In the genomic region with DNA sequence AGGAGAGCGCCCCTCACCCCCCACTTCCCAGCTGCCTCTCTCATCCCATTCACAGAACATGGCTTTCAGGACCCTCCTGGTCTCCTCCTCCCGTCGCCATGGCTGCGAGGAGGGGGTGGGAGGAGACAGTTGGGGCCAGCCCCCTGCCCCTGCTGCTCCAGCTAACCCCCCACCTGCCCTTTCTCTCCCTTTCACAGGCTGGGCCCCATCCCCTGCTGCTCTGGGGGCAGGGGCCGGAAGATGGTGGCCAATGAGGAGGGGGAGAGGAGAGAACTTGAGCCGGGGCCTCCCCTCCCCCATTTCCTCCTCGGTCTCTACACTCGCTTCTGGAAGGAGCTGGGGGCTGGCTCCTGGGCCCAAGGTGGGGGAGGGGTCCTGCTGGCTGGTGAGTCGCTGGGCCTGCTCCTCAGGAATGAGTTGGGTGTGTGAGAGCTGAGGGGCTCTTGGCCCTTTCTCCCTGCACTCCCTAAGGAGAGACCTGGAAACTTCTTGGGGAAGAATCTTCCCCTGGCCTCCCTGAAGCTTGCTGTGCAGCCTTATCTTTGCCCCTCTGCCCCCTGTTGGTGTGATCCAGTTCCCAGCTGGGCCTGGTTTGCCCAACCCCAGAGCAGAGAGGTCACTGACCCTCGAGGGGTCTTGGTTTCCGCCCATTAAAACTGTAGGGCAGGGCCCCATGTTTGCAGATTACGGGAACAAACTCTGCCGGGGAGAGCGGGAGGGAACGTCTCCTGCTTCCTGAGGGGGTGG, we compare ENCODE assay signal across 1 cellular context.
TF ChIP-seq lines count a peak whose summit lies in the region.

No MANE protein-coding gene starts in this region.

TF ChIP-seq in GM23338, 12 proteins besides CTCF, POLR2A, EP300 and RAD21 (continued from another document):
- TF ChIP-seq, protein P1, sequence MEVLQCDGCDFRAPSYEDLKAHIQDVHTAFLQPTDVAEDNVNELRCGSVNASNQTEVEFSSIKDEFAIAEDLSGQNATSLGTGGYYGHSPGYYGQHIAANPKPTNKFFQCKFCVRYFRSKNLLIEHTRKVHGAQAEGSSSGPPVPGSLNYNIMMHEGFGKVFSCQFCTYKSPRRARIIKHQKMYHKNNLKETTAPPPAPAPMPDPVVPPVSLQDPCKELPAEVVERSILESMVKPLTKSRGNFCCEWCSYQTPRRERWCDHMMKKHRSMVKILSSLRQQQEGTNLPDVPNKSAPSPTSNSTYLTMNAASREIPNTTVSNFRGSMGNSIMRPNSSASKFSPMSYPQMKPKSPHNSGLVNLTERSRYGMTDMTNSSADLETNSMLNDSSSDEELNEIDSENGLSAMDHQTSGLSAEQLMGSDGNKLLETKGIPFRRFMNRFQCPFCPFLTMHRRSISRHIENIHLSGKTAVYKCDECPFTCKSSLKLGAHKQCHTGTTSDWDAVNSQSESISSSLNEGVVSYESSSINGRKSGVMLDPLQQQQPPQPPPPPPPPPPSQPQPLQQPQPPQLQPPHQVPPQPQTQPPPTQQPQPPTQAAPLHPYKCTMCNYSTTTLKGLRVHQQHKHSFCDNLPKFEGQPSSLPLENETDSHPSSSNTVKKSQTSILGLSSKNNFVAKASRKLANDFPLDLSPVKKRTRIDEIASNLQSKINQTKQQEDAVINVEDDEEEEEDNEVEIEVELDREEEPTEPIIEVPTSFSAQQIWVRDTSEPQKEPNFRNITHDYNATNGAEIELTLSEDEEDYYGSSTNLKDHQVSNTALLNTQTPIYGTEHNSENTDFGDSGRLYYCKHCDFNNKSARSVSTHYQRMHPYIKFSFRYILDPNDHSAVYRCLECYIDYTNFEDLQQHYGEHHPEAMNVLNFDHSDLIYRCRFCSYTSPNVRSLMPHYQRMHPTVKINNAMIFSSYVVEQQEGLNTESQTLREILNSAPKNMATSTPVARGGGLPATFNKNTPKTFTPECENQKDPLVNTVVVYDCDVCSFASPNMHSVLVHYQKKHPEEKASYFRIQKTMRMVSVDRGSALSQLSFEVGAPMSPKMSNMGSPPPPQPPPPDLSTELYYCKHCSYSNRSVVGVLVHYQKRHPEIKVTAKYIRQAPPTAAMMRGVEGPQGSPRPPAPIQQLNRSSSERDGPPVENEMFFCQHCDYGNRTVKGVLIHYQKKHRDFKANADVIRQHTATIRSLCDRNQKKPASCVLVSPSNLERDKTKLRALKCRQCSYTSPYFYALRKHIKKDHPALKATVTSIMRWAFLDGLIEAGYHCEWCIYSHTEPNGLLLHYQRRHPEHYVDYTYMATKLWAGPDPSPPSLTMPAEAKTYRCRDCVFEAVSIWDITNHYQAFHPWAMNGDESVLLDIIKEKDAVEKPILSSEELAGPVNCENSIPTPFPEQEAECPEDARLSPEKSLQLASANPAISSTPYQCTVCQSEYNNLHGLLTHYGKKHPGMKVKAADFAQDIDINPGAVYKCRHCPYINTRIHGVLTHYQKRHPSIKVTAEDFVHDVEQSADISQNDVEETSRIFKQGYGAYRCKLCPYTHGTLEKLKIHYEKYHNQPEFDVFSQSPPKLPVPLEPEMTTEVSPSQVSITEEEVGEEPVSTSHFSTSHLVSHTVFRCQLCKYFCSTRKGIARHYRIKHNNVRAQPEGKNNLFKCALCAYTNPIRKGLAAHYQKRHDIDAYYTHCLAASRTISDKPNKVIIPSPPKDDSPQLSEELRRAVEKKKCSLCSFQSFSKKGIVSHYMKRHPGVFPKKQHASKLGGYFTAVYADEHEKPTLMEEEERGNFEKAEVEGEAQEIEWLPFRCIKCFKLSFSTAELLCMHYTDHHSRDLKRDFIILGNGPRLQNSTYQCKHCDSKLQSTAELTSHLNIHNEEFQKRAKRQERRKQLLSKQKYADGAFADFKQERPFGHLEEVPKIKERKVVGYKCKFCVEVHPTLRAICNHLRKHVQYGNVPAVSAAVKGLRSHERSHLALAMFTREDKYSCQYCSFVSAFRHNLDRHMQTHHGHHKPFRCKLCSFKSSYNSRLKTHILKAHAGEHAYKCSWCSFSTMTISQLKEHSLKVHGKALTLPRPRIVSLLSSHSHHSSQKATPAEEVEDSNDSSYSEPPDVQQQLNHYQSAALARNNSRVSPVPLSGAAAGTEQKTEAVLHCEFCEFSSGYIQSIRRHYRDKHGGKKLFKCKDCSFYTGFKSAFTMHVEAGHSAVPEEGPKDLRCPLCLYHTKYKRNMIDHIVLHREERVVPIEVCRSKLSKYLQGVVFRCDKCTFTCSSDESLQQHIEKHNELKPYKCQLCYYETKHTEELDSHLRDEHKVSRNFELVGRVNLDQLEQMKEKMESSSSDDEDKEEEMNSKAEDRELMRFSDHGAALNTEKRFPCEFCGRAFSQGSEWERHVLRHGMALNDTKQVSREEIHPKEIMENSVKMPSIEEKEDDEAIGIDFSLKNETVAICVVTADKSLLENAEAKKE (CRISPR knock-in tag; IDR thresholded peaks at IDR 0.05) = no peak
- TF ChIP-seq NANOG (IDR thresholded peaks at IDR 0.05; ENCODE audit: borderline replicate concordance) = no peak
- TF ChIP-seq REST (IDR thresholded peaks at IDR 0.05; ENCODE audit: unreplicated experiment) = peak; percentile 37
